ENCODE assay signal across 8 cellular contexts in genomic region chr17:30476726-30477082, GRCh38. TPM values are rescaled to one million over a fixed set of nuclear protein-coding genes. Genes with fewer than 3 reads are reported as not detected.
A peak's percentile ranks its signal among the peaks of the same experiment; 100 is the strongest.
DNase-seq lines count a peak whose midpoint lies in the region; ATAC-seq and TF ChIP-seq lines count a peak whose summit lies in the region.

No MANE protein-coding gene starts in this region.

- TF ChIP-seq POLR2A in heart left ventricle (IDR thresholded peaks at IDR 0.05), result no peak
- no peak for TF ChIP-seq POLR2A in sigmoid colon (IDR thresholded peaks at IDR 0.05)

- WGBS in heart left ventricle, 4 donors, result 14 to 22% (median 16%) methylated on average over 7 of the region's 7 CpGs
- 19 to 21% methylated on average over 7 of the region's 7 CpGs for WGBS in sigmoid colon, 2 donors

- no peaks in the 10 kb centered on the region for H3K27me3 Mint-ChIP-seq in activated T-cell treated with anti-CD3 and anti-CD28 coated beads, Interleukin-2, amount 50 U/mL, for 72 hours (ENCODE audit: low read depth)

- H3K9me3 ChIP-seq in heart left ventricle, result no peaks in the 10 kb centered on the region
- no peaks in the 10 kb centered on the region for H3K9me3 ChIP-seq in sigmoid colon

- H3K4me1 Mint-ChIP-seq in activated T-cell treated with anti-CD3 and anti-CD28 coated beads, Interleukin-2, amount 50 U/mL, for 72 hours (ENCODE audit: low read depth), result peaks cover 41% of the 10 kb centered on the region

- H3K4me3 ChIP-seq in heart left ventricle (peak overlapping the region; percentile 63 to 94 (median 84)), sigmoid colon (peak overlapping the region; percentile 74 to 100 (median 84))

- no peaks in the 10 kb centered on the region for H3K9me3 Mint-ChIP-seq in activated T-cell treated with anti-CD3 and anti-CD28 coated beads, Interleukin-2, amount 50 U/mL, for 72 hours

- peak; percentile 20 for DNase-seq in stimulated activated CD4-positive, alpha-beta T cell treated with anti-CD3 and anti-CD28 coated beads, Interleukin-12 subunit alpha, Interleukin-12 subunit beta, amount 100 ng/mL, for 4 hours
- no peak for DNase-seq in stimulated activated CD4-positive, alpha-beta T cell treated with anti-CD3 and anti-CD28 coated beads, Interleukin-1b, Interleukin-23, amount 100 ng/mL, for 48 hours
- peak; percentile 81 for DNase-seq in KG1 (lab: John Stamatoyannopoulos, UW)
- peak; percentile 29 for DNase-seq in activated T-cell treated with anti-CD3 and anti-CD28 coated beads, Interleukin-2, amount 50 U/mL, for 72 hours
- DNase-seq in heart left ventricle, result peak in 1 of 5 donors; percentile 19
- no peak for DNase-seq in sigmoid colon
- DNase-seq in AG08396 (ENCODE audit: low spot score), result no peak
- DNase-seq in occipital lobe (lab: John Stamatoyannopoulos, UW), result no peak

- TF ChIP-seq EP300 in sigmoid colon (IDR thresholded peaks at IDR 0.05), result no peak

- H3K4me3 Mint-ChIP-seq in activated T-cell treated with anti-CD3 and anti-CD28 coated beads, Interleukin-2, amount 50 U/mL, for 72 hours, result peak overlapping the region; percentile 89 to 95

- peaks cover 2 to 20% of the 10 kb centered on the region in 2 donors for H3K36me3 Mint-ChIP-seq in activated T-cell treated with anti-CD3 and anti-CD28 coated beads, Interleukin-2, amount 50 U/mL, for 72 hours (ENCODE audit: insufficient read depth in 2 of 2)

- TF ChIP-seq CTCF in heart left ventricle (IDR thresholded peaks at IDR 0.05) (no peak), sigmoid colon (IDR thresholded peaks at IDR 0.05) (no peak)

- H3K4me1 ChIP-seq in heart left ventricle, result peaks cover 0 to 31% (median 18%) of the 10 kb centered on the region in 12 donors
- H3K4me1 ChIP-seq in sigmoid colon, result peaks cover 0 to 22% (median 16%) of the 10 kb centered on the region in 4 donors

- H3K36me3 ChIP-seq in heart left ventricle, result peaks cover 0 to 30% (median 21%) of the 10 kb centered on the region in 9 donors
- peaks cover 0 to 24% (median 8%) of the 10 kb centered on the region in 4 donors for H3K36me3 ChIP-seq in sigmoid colon

- intact Hi-C loops in heart left ventricle (cut with DNase I) (loop anchor here in 5 of 10 donors (1.0 to 10.0 kb wide), 8 partner anchors 97 to 352 kb away; partner anchors contain the start of gene CRLF3 (in 1 of the 5)), sigmoid colon (cut with DNase I) (loop anchor here (1.0 to 10.0 kb wide), 2 partner anchors 124 to 238 kb away; no protein-coding TSS in a partner anchor)

- H3K27ac ChIP-seq in heart left ventricle, result peak overlapping the region; percentile 83 to 97 (median 93)
- peak overlapping the region; percentile 90 to 94 (median 94) for H3K27ac ChIP-seq in sigmoid colon

- no peaks in the 10 kb centered on the region for H3K27me3 ChIP-seq in heart left ventricle
- H3K27me3 ChIP-seq in sigmoid colon, result no peaks in the 10 kb centered on the region

- H3K27ac Mint-ChIP-seq in activated T-cell treated with anti-CD3 and anti-CD28 coated beads, Interleukin-2, amount 50 U/mL, for 72 hours, result peak overlapping the region; percentile 94

- peak; percentile 34 to 36 for ATAC-seq in activated T-cell treated with anti-CD3 and anti-CD28 coated beads, Interleukin-2, amount 50 U/mL, for 72 hours (replicated peaks in 1 of 2)
- peak in 3 of 4 donors; percentile 24 to 38 (median 36) for ATAC-seq in heart left ventricle

RNA-seq across cellular contexts. Expression of gene GOSR1, which starts 0.5 kb away (rescaled TPM):
- total RNA-seq in activated T-cell treated with anti-CD3 and anti-CD28 coated beads, Interleukin-2, amount 50 U/mL, for 72 hours, result 10 to 100 TPM; 65.7 to 66.1 TPM
- total RNA-seq in heart left ventricle, result 10 to 100 TPM; 24.9 to 39.7 (median 32.0) TPM
- polyA plus RNA-seq in heart left ventricle, result 10 to 100 TPM in 1 of 2 donors, 1 to 10 TPM in 1; 8.9 to 20.6 TPM
- total RNA-seq in sigmoid colon, result 10 to 100 TPM; 28.2 to 51.3 (median 46.3) TPM
- polyA plus RNA-seq in sigmoid colon, result 10 to 100 TPM; 11.4 to 22.3 (median 14.6) TPM
- total RNA-seq in occipital lobe, result 27.9 TPM

Comparison
In these comparisons a context has a peak if more than half of its experiments do, and no peak if none do; other contexts are left out.
1. DNase-seq: peak in stimulated activated CD4-positive, alpha-beta T cell treated with anti-CD3 and anti-CD28 coated beads, Interleukin-12 subunit alpha, Interleukin-12 subunit beta, amount 100 ng/mL, for 4 hours (single experiment), KG1 (single experiment) and activated T-cell treated with anti-CD3 and anti-CD28 coated beads, Interleukin-2, amount 50 U/mL, for 72 hours (2 of 2); none in stimulated activated CD4-positive, alpha-beta T cell treated with anti-CD3 and anti-CD28 coated beads, Interleukin-1b, Interleukin-23, amount 100 ng/mL, for 48 hours (single experiment), sigmoid colon (single experiment), AG08396 (single experiment) and occipital lobe (single experiment).